ENCODE assay signal across 25 cellular contexts in genomic region chr4:53923921-53924320, GRCh38.
A peak's percentile ranks its signal among the peaks of the same experiment; 100 is the strongest.
DNase-seq lines count a peak whose midpoint lies in the region; ATAC-seq, FAIRE-seq and TF ChIP-seq lines count a peak whose summit lies in the region.
"Had no signal": no experiment of that assay in that cellular context is flagged by ENCODE, and none has a peak within 500 bp of the region (broad histone marks: within the 10 kb centered on the region; RNA-seq: fewer than 3 reads in every experiment).

No MANE protein-coding gene starts in this region.

- no peak overlapping the region for H2BK15ac ChIP-seq in H1 (ENCODE audit: low read length)

- TF ChIP-seq EP300 in H1 (IDR thresholded peaks at IDR 0.05; ENCODE audit: borderline replicate concordance in 1 of 2, low read depth in 2 of 2, low read length in 2 of 2) = no peak

- H3K27ac ChIP-seq in PC-3 (ENCODE audit: low read length) (no peak overlapping the region), H1 (ENCODE audit: low read depth, low read length) (no peak overlapping the region), keratinocyte (ENCODE audit: control insufficient read depth, insufficient read depth, low read length) (no peak overlapping the region), WERI-Rb-1 (no peak overlapping the region)
- H3K27ac ChIP-seq: BLaER1, KMS-11, SK-N-MC had no signal

- no peak for DNase-seq in Caco-2
- DNase-seq in PC-3 = peak; percentile 65
- no peak for DNase-seq in H1 (ENCODE audit: low read depth in 1 of 2, low spot score in 2 of 2)
- DNase-seq in keratinocyte (ENCODE audit: low read depth, low spot score) = no peak
- DNase-seq in retina = no peak
- no peak for DNase-seq in omental fat pad (ENCODE audit: low spot score)
- no peak for DNase-seq in WERI-Rb-1
- DNase-seq: CD4-positive, CD25-positive, alpha-beta regulatory T cell; DMS53; NCI-H1048; NCI-H1417; NCI-H1694; NCI-H2029 treated with DMSO at 0.1 percent for 48 hours; NCI-H226; NCI-H510A; NK-92 treated with Interleukin-12 subunit alpha and Interleukin-12 subunit beta, amount 100 ng/mL, for 24 hours; RPMI8226; SIG-M5 had no signal

- H3K9me2 ChIP-seq in PC-3 (replicated peaks; ENCODE audit: low read length) = no peaks in the 10 kb centered on the region

- intact Hi-C loops in Caco-2 (cut with micrococcal nuclease; ENCODE audit: unreplicated experiment) (no loop called here), PC-3 (cut with micrococcal nuclease) (no loop called here)

- no peak for TF ChIP-seq CTCF in Caco-2 (IDR thresholded peaks at IDR 0.05; ENCODE audit: insufficient read depth in 1 of 2, low read depth in 1 of 2, low read length in 1 of 2, severe bottlenecking in 1 of 2, unreplicated experiment in 1 of 2)
- TF ChIP-seq CTCF in PC-3 (conservative IDR thresholded peaks at IDR 0.05; ENCODE audit: low read depth, low read length) = no peak
- TF ChIP-seq CTCF in H1 (IDR thresholded peaks at IDR 0.05; ENCODE audit: control extremely low read depth in 1 of 3, insufficient read depth in 1 of 3, low read depth in 1 of 3, low read length in 3 of 3) = no peak
- peak in 1 of 3 experiments; percentile 7 for TF ChIP-seq CTCF in keratinocyte (optimal IDR thresholded peaks at IDR 0.05 in 1 of 3, IDR thresholded peaks at IDR 0.05 in 1 of 3, conservative IDR thresholded peaks at IDR 0.05 in 1 of 3; ENCODE audit: extremely low read depth in 1 of 3, insufficient read depth in 2 of 3, low read length in 3 of 3)
- TF ChIP-seq CTCF in omental fat pad (IDR thresholded peaks at IDR 0.05) = no peak
- TF ChIP-seq CTCF in WERI-Rb-1 (IDR thresholded peaks at IDR 0.05; ENCODE audit: low read depth, low read length) = no peak

- H3K56ac ChIP-seq in H1 (replicated peaks; ENCODE audit: insufficient read length, low read depth, low read length) = no peak overlapping the region

- peak overlapping the region; percentile 30 for H3K27ac Mint-ChIP-seq in Caco-2 (ENCODE audit: unreplicated experiment)
- H3K27ac Mint-ChIP-seq: CD4-positive, CD25-positive, alpha-beta regulatory T cell; IgD-negative memory B cell had no signal

- no peak overlapping the region for H2BK12ac ChIP-seq in H1 (ENCODE audit: low read depth, low read length)

- H2AK5ac ChIP-seq in H1 (ENCODE audit: low read depth, low read length) = no peak overlapping the region

- no peak overlapping the region for H2AFZ ChIP-seq in PC-3 (ENCODE audit: low read length)
- no peak overlapping the region for H2AFZ ChIP-seq in H1 (ENCODE audit: low read length)
- no peak overlapping the region for H2AFZ ChIP-seq in keratinocyte (ENCODE audit: control insufficient read depth, low read length)

- no peaks in the 10 kb centered on the region for H3K9me1 ChIP-seq in keratinocyte (ENCODE audit: control insufficient read depth, extremely low read depth, insufficient read depth, low read length)

- ATAC-seq in PC-3 (peak; percentile 31; the same call in 1 of the 2 replicates), omental fat pad (ENCODE audit: low FRiP score) (no peak)
- ATAC-seq: HCT116 had no signal

- H3K23me2 ChIP-seq in H1 (ENCODE audit: low read depth, low read length) = peaks cover 3% of the 10 kb centered on the region; the same call in 1 of the 2 replicates

- H2BK5ac ChIP-seq in H1 (ENCODE audit: low read depth, low read length) = no peak overlapping the region

- H4K91ac ChIP-seq in H1 (replicated peaks; ENCODE audit: insufficient read length, low read length) = no peak overlapping the region

- POLR2A ChIA-PET in Caco-2 (lab: Charles Lee) (no interaction called here), PC-3 (lab: Charles Lee; ENCODE audit: unreplicated experiment) (no interaction called here), H1 (lab: Charles Lee; ENCODE audit: partially characterized antibody) (no interaction called here)

- peak overlapping the region; percentile 17 for H3K4me2 ChIP-seq in PC-3 (ENCODE audit: low read length)
- H3K4me2 ChIP-seq in H1 (ENCODE audit: insufficient read depth in 1 of 2, low read depth in 2 of 2, low read length in 2 of 2) = peak overlapping the region; percentile 11 to 37; a peak in 1 of 4 replicates
- H3K4me2 ChIP-seq in keratinocyte (ENCODE audit: control insufficient read depth, extremely low read depth, insufficient read depth, low read depth, low read length) = no peak overlapping the region
- H3K4me2 ChIP-seq: BLaER1, KMS-11 had no signal

- TF ChIP-seq POLR2A in H1 (IDR thresholded peaks at IDR 0.05; ENCODE audit: control extremely low read depth in 1 of 2, low read depth in 2 of 2, low read length in 2 of 2) = no peak

- H3K9me3 Mint-ChIP-seq in Caco-2 (ENCODE audit: unreplicated experiment) = no peaks in the 10 kb centered on the region
- H3K9me3 Mint-ChIP-seq: CD4-positive, CD25-positive, alpha-beta regulatory T cell; IgD-negative memory B cell had no signal

- dilution Hi-C loops in keratinocyte (cut with MboI; ENCODE audit: extremely low pct_ligation_motif_present, low sequenced_read_pairs) = no loop called here

- no peak for TF ChIP-seq RAD21 in H1 (IDR thresholded peaks at IDR 0.05 in 1 of 2, conservative IDR thresholded peaks at IDR 0.05 in 1 of 2; ENCODE audit: low read depth in 2 of 2, low read length in 2 of 2)

- WGBS in H1 (ENCODE audit: extremely low coverage in 1 of 2, insufficient coverage in 1 of 2, insufficient read length in 1 of 2, insufficient replicate concordance in 2 of 2, low coverage in 1 of 2, low lambda C conversion rate in 2 of 2, missing lambda C conversion rate in 1 of 2), 2 experiments = 74% methylated on average over 5 of the region's 5 CpGs; no CpG with 5 or more reads in 1 of the 2 experiments

- BruUV-seq in Caco-2 (replicated peaks; lab: Mats Ljungman, UMichigan) = no TSS peak
- no TSS peak for BruUV-seq in PC-3 (replicated peaks; lab: Mats Ljungman, UMichigan)

- no peaks in the 10 kb centered on the region for H3K79me2 ChIP-seq in PC-3 (ENCODE audit: low read length)
- H3K79me2 ChIP-seq in H1 (ENCODE audit: control insufficient read depth in 1 of 2, insufficient read depth in 2 of 2, low read length in 2 of 2) = no peaks in the 10 kb centered on the region
- no peaks in the 10 kb centered on the region for H3K79me2 ChIP-seq in keratinocyte (ENCODE audit: control insufficient read depth, insufficient read depth, low read length)

- H3K79me1 ChIP-seq in H1 (ENCODE audit: low read depth, low read length) = no peaks in the 10 kb centered on the region

- H4K20me1 ChIP-seq in PC-3 (ENCODE audit: low read length) = no peaks in the 10 kb centered on the region
- H4K20me1 ChIP-seq in H1 (replicated peaks in 1 of 2; ENCODE audit: control insufficient read depth in 1 of 2, insufficient read depth in 2 of 2, low read length in 2 of 2) = no peaks in the 10 kb centered on the region
- H4K20me1 ChIP-seq in keratinocyte (ENCODE audit: control insufficient read depth, extremely low read depth, insufficient read depth, low read length) = no peaks in the 10 kb centered on the region
- H4K20me1 ChIP-seq: BLaER1 had no signal

- no peaks in the 10 kb centered on the region for H3K36me3 ChIP-seq in Caco-2 (ENCODE audit: control insufficient read depth, insufficient read depth, low read length)
- H3K36me3 ChIP-seq in PC-3 (ENCODE audit: low read depth, low read length) = no peaks in the 10 kb centered on the region
- no peaks in the 10 kb centered on the region for H3K36me3 ChIP-seq in H1 (ENCODE audit: control insufficient read depth in 2 of 4, insufficient read depth in 4 of 4, low read length in 3 of 4)
- no peaks in the 10 kb centered on the region for H3K36me3 ChIP-seq in keratinocyte (ENCODE audit: control insufficient read depth in 2 of 2, extremely low read depth in 1 of 2, insufficient read depth in 2 of 2, low read length in 2 of 2)
- H3K36me3 ChIP-seq in WERI-Rb-1 = no peaks in the 10 kb centered on the region
- H3K36me3 ChIP-seq: BLaER1 had no signal

- no peak overlapping the region for H3K14ac ChIP-seq in H1 (ENCODE audit: insufficient read length)

- H3K27me3 ChIP-seq in Caco-2 (replicated peaks; ENCODE audit: control insufficient read depth, insufficient read depth, low read length) (no peaks in the 10 kb centered on the region), PC-3 (ENCODE audit: low read length) (no peaks in the 10 kb centered on the region), H1 (replicated peaks in 1 of 4; ENCODE audit: control insufficient read depth in 3 of 4, extremely low read depth in 1 of 4, insufficient read depth in 3 of 4, low read length in 3 of 4) (no peaks in the 10 kb centered on the region), keratinocyte (ENCODE audit: control insufficient read depth, extremely low read depth, insufficient read depth, low read length) (no peaks in the 10 kb centered on the region), WERI-Rb-1 (ENCODE audit: insufficient read depth, low read depth, severe bottlenecking) (peaks cover 79% of the 10 kb centered on the region)
- H3K27me3 ChIP-seq: BLaER1 had no signal

- H2BK120ac ChIP-seq in H1 (replicated peaks; ENCODE audit: low read depth, low read length) = no peak overlapping the region

- H3K9ac ChIP-seq in PC-3 (ENCODE audit: low read length) (no peak overlapping the region), H1 (replicated peaks in 1 of 4; ENCODE audit: extremely low read depth in 1 of 4, low read depth in 3 of 4, low read length in 3 of 4) (no peak overlapping the region), keratinocyte (ENCODE audit: control insufficient read depth, extremely low read depth, insufficient read depth, low read length) (no peak overlapping the region)
- H3K9ac ChIP-seq: BLaER1, KMS-11 had no signal

- H3K23ac ChIP-seq in H1 (ENCODE audit: insufficient read length) = no peak overlapping the region

- H3K4me3 ChIP-seq in Caco-2 (ENCODE audit: low read depth, low read length) (no peak overlapping the region), PC-3 (ENCODE audit: low read length) (no peak overlapping the region), H1 (ENCODE audit: extremely low read depth in 1 of 4, insufficient read depth in 2 of 4, low read depth in 3 of 4, low read length in 4 of 4) (no peak overlapping the region), keratinocyte (ENCODE audit: control insufficient read depth in 2 of 3, extremely low read depth in 1 of 3, insufficient read depth in 2 of 3, low read depth in 1 of 3, low read length in 3 of 3) (no peak overlapping the region), WERI-Rb-1 (ENCODE audit: low read depth, low read length) (no peak overlapping the region)
- H3K4me3 ChIP-seq: BLaER1, SK-N-MC had no signal

- peak overlapping the region; percentile 54 for H3K4me3 Mint-ChIP-seq in Caco-2 (ENCODE audit: unreplicated experiment)
- H3K4me3 Mint-ChIP-seq: CD4-positive, CD25-positive, alpha-beta regulatory T cell; IgD-negative memory B cell had no signal

- H4K5ac ChIP-seq in H1 (ENCODE audit: insufficient read length, low read depth, low read length) = no peak overlapping the region

- FAIRE-seq in H1 (lab: Jason Lieb, UNC) (no peak), keratinocyte (lab: Jason Lieb, UNC) (peak; percentile 20)
- FAIRE-seq: A204.1, D721Med had no signal

- H2BK20ac ChIP-seq in H1 (ENCODE audit: low read length) = no peak overlapping the region

- peaks cover 52% of the 10 kb centered on the region for H3K4me1 Mint-ChIP-seq in Caco-2 (ENCODE audit: low read depth, unreplicated experiment)
- H3K4me1 Mint-ChIP-seq: CD4-positive, CD25-positive, alpha-beta regulatory T cell; IgD-negative memory B cell had no signal

- no peak overlapping the region for H4K8ac ChIP-seq in H1 (ENCODE audit: extremely low read depth, insufficient read depth, low read length)

- H3K9me3 ChIP-seq in Caco-2 (no peaks in the 10 kb centered on the region), PC-3 (ENCODE audit: low read length) (no peaks in the 10 kb centered on the region), H1 (ENCODE audit: insufficient read depth in 2 of 2, low read depth in 1 of 2, low read length in 1 of 2) (no peaks in the 10 kb centered on the region), keratinocyte (ENCODE audit: control insufficient read depth, low read depth, low read length) (no peaks in the 10 kb centered on the region), WERI-Rb-1 (ENCODE audit: severe bottlenecking) (no peaks in the 10 kb centered on the region)
- H3K9me3 ChIP-seq: BLaER1 had no signal

- H3K4ac ChIP-seq in H1 (replicated peaks; ENCODE audit: insufficient read length, low read depth, low read length) = no peak overlapping the region

- no peaks in the 10 kb centered on the region for H3K36me3 Mint-ChIP-seq in Caco-2 (ENCODE audit: insufficient read depth, unreplicated experiment)
- H3K36me3 Mint-ChIP-seq: CD4-positive, CD25-positive, alpha-beta regulatory T cell; IgD-negative memory B cell had no signal

- H3F3A ChIP-seq in PC-3 (ENCODE audit: low read length, unreplicated experiment) = no peaks in the 10 kb centered on the region

- peaks cover 74% of the 10 kb centered on the region for H3K4me1 ChIP-seq in Caco-2
- H3K4me1 ChIP-seq in PC-3 (ENCODE audit: insufficient read depth, low read length) = peaks cover 43% of the 10 kb centered on the region
- peaks cover 0 to 15% (median under 1%) of the 10 kb centered on the region in 4 experiments; a peak in 4 of 7 replicates for H3K4me1 ChIP-seq in H1 (replicated peaks in 1 of 4; ENCODE audit: control insufficient read depth in 3 of 4, insufficient read depth in 4 of 4, low read length in 3 of 4)
- peaks cover 28% of the 10 kb centered on the region for H3K4me1 ChIP-seq in keratinocyte (ENCODE audit: control insufficient read depth, extremely low read depth, insufficient read depth, low read length)

- H3K18ac ChIP-seq in H1 (ENCODE audit: extremely low read depth, low read length) = no peak overlapping the region

- CTCF ChIA-PET in Caco-2 (lab: Charles Lee) = no interaction called here
- CTCF ChIA-PET in PC-3 (lab: Charles Lee) = interaction anchor here (0.6 kb wide), 1 partner anchor 62 kb away, joined by 3 read pairs; no protein-coding TSS in a partner anchor
- CTCF ChIA-PET in H1 (lab: Charles Lee; ENCODE audit: partially characterized antibody) = interaction anchor here (0.6 to 0.7 kb wide), 2 partner anchors 183 to 412 kb away, joined by 3 read pairs; no protein-coding TSS in a partner anchor

- no peaks in the 10 kb centered on the region for H3K27me3 Mint-ChIP-seq in Caco-2 (ENCODE audit: insufficient read depth, unreplicated experiment)
